ENCODE assay signal across 16 cellular contexts in the genomic region with DNA sequence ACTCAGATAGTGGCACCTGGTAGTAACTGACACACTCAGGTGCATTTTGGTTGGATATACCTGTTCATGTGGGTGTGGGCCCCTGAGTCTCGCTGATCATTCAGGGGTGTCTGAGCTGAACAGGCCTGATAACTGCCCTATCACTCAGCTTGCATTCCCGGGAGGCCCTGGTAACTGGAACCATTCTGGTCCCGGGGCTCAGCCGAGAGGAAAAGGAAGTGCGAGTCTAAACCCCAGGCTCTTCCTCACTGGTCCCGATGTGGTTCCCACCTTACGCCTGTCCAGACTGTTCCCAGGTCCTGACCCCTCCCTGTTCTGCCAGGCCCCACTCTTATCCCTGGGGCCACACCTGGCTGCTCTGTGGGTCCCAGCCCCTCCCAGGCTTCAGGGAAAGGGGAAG. TPM values are rescaled to one million over a fixed set of nuclear protein-coding genes. Genes with fewer than 3 reads are reported as not detected.
DNase-seq lines count a peak whose midpoint lies in the region; ATAC-seq and TF ChIP-seq lines count a peak whose summit lies in the region.
"Had no signal": no experiment of that assay in that cellular context is flagged by ENCODE, and none has a peak within 500 bp of the region (broad histone marks: within the 10 kb centered on the region; RNA-seq: fewer than 3 reads in every experiment).

No MANE protein-coding gene starts in this region.

- H3K4me2 ChIP-seq in mesenchymal stem cell (ENCODE audit: low read length, poor library complexity, severe bottlenecking), result no peak overlapping the region

- H3K27ac Mint-ChIP-seq in stimulated activated effector memory CD8-positive, alpha-beta T cell treated with anti-CD3 and anti-CD28 coated beads, Interleukin-12 subunit alpha, Interleukin-12 subunit beta, amount 100 ng/mL, for 72 hours, result no peak overlapping the region
- H3K27ac Mint-ChIP-seq: activated CD4-positive, alpha-beta T cell treated with anti-CD3 and anti-CD28 coated beads, Interleukin-2, amount 10 ng/mL, durations not matched to agents 7 days and 5 days; activated naive CD8-positive, alpha-beta T cell treated with anti-CD3 and anti-CD28 coated beads, Interleukin-2, amount 50 U/mL, for 24 hours had no signal

- H4K91ac ChIP-seq in mesenchymal stem cell (ENCODE audit: low read length), result peak overlapping the region; percentile 74

- TF ChIP-seq CTCF in heart left ventricle (IDR thresholded peaks at IDR 0.05) (no peak), ascending aorta (IDR thresholded peaks at IDR 0.05) (no peak), tibial artery (IDR thresholded peaks at IDR 0.05) (no peak), GM13977 (IDR thresholded peaks at IDR 0.05; ENCODE audit: extremely low read depth, insufficient read depth, missing control alignments) (no peak)

- H3K9ac ChIP-seq in mesenchymal stem cell (ENCODE audit: low read length), result peak overlapping the region; percentile 65

- H2BK5ac ChIP-seq in mesenchymal stem cell (ENCODE audit: low read depth, low read length, poor library complexity, severe bottlenecking), result no peak overlapping the region

- H3K18ac ChIP-seq in mesenchymal stem cell (ENCODE audit: low read depth in 1 of 2, low read length in 2 of 2), result no peak overlapping the region

- DNase-seq in heart left ventricle (no peak), Right ventricle myocardium superior (no peak), ascending aorta (ENCODE audit: low spot score in 2 of 2) (no peak), mesenchymal stem cell (no peak), tibial artery (no peak), GM13977 (ENCODE audit: low spot score) (no peak)
- no peak for DNase-seq in stimulated activated effector memory CD8-positive, alpha-beta T cell treated with anti-CD3 and anti-CD28 coated beads, Interleukin-12 subunit alpha, Interleukin-12 subunit beta, amount 100 ng/mL, for 72 hours (ENCODE audit: low spot score in 2 of 2)
- DNase-seq: activated CD4-positive, alpha-beta T cell treated with anti-CD3 and anti-CD28 coated beads, Interleukin-2, amount 10 ng/mL, durations not matched to agents 7 days and 5 days; activated effector memory CD4-positive, alpha-beta T cell treated with Interleukin-2 at 50 U/mL for 16 hours; activated naive CD8-positive, alpha-beta T cell treated with anti-CD3 and anti-CD28 coated beads, Interleukin-2, amount 50 U/mL, for 24 hours; erythroblast; stimulated activated naive CD4-positive, alpha-beta T cell treated with Interleukin-2 at 50 U/mL for 16 hours; SW 1271 had no signal

- no peaks in the 10 kb centered on the region for H3K9me3 Mint-ChIP-seq in stimulated activated effector memory CD8-positive, alpha-beta T cell treated with anti-CD3 and anti-CD28 coated beads, Interleukin-12 subunit alpha, Interleukin-12 subunit beta, amount 100 ng/mL, for 72 hours
- H3K9me3 Mint-ChIP-seq: activated CD4-positive, alpha-beta T cell treated with anti-CD3 and anti-CD28 coated beads, Interleukin-2, amount 10 ng/mL, durations not matched to agents 7 days and 5 days; activated naive CD8-positive, alpha-beta T cell treated with anti-CD3 and anti-CD28 coated beads, Interleukin-2, amount 50 U/mL, for 24 hours had no signal

- no peak overlapping the region for H2AK5ac ChIP-seq in mesenchymal stem cell (ENCODE audit: low read length, severe bottlenecking)

- ATAC-seq in heart left ventricle (no peak), Right ventricle myocardium superior (ENCODE audit: poor library complexity) (no peak), GM21737 (IDR thresholded peaks at IDR 0.05; ENCODE audit: unreplicated experiment) (no peak)
- no peak for ATAC-seq in stimulated activated effector memory CD8-positive, alpha-beta T cell treated with anti-CD3 and anti-CD28 coated beads, Interleukin-12 subunit alpha, Interleukin-12 subunit beta, amount 100 ng/mL, for 72 hours
- ATAC-seq: K562 had no signal

- H4K8ac ChIP-seq in mesenchymal stem cell (ENCODE audit: low read length), result peak overlapping the region; percentile 40

- no peak for TF ChIP-seq POLR2A in heart left ventricle (IDR thresholded peaks at IDR 0.05)

- H3K27ac ChIP-seq in heart left ventricle, result peak overlapping the region in 8 of 12 donors; percentile 5 to 44 (median 29)
- H3K27ac ChIP-seq in ascending aorta, result peak overlapping the region; percentile 36 to 64
- no peak overlapping the region for H3K27ac ChIP-seq in mesenchymal stem cell (ENCODE audit: low read length, poor library complexity, severe bottlenecking)
- H3K27ac ChIP-seq in tibial artery, result peak overlapping the region; percentile 52 to 79
- H3K27ac ChIP-seq: cardiac muscle cell had no signal

- H3K27me3 ChIP-seq in heart left ventricle (peaks cover 0 to 4% (median 0%) of the 10 kb centered on the region in 9 donors), ascending aorta (no peaks in the 10 kb centered on the region), mesenchymal stem cell (ENCODE audit: control insufficient read depth in 1 of 2, insufficient read depth in 1 of 2, low read length in 2 of 2) (peaks cover 73 to 81% of the 10 kb centered on the region in 2 experiments), tibial artery (no peaks in the 10 kb centered on the region)
- H3K27me3 ChIP-seq: cardiac muscle cell had no signal

- no peaks in the 10 kb centered on the region for H3K36me3 Mint-ChIP-seq in stimulated activated effector memory CD8-positive, alpha-beta T cell treated with anti-CD3 and anti-CD28 coated beads, Interleukin-12 subunit alpha, Interleukin-12 subunit beta, amount 100 ng/mL, for 72 hours

- H2AFZ ChIP-seq in mesenchymal stem cell (ENCODE audit: low read depth, low read length), result no peak overlapping the region

- in situ Hi-C loops in GM13977 (cut with MboI; ENCODE audit: low pct_unique_long_range_greater_than_20kb, low sequenced_read_pairs, unreplicated experiment), result no loop called here

- peak overlapping the region in 1 of 2 experiments; percentile 55 for H2BK12ac ChIP-seq in mesenchymal stem cell (ENCODE audit: low read length in 2 of 2)

- H3K9me3 ChIP-seq in heart left ventricle, result no peaks in the 10 kb centered on the region
- no peaks in the 10 kb centered on the region for H3K9me3 ChIP-seq in ascending aorta
- no peaks in the 10 kb centered on the region for H3K9me3 ChIP-seq in mesenchymal stem cell (ENCODE audit: control insufficient read depth, low read length)
- no peaks in the 10 kb centered on the region for H3K9me3 ChIP-seq in tibial artery

- no peaks in the 10 kb centered on the region for H3K79me1 ChIP-seq in mesenchymal stem cell (replicated peaks; ENCODE audit: low read length, poor library complexity, severe bottlenecking)

- H3K4me1 ChIP-seq in heart left ventricle, result peaks cover 17 to 49% (median 27%) of the 10 kb centered on the region in 12 donors
- peaks cover 3 to 11% of the 10 kb centered on the region in 2 donors for H3K4me1 ChIP-seq in ascending aorta
- peaks cover 21% of the 10 kb centered on the region for H3K4me1 ChIP-seq in mesenchymal stem cell (ENCODE audit: control insufficient read depth, insufficient read depth, low read depth, low read length)
- H3K4me1 ChIP-seq in tibial artery, result peaks cover 0 to 25% (median 22%) of the 10 kb centered on the region in 4 donors

- H3K4me3 Mint-ChIP-seq in stimulated activated effector memory CD8-positive, alpha-beta T cell treated with anti-CD3 and anti-CD28 coated beads, Interleukin-12 subunit alpha, Interleukin-12 subunit beta, amount 100 ng/mL, for 72 hours, result no peak overlapping the region
- H3K4me3 Mint-ChIP-seq: activated CD4-positive, alpha-beta T cell treated with anti-CD3 and anti-CD28 coated beads, Interleukin-2, amount 10 ng/mL, durations not matched to agents 7 days and 5 days; activated naive CD8-positive, alpha-beta T cell treated with anti-CD3 and anti-CD28 coated beads, Interleukin-2, amount 50 U/mL, for 24 hours had no signal

- H3K4ac ChIP-seq in mesenchymal stem cell (ENCODE audit: low read depth in 1 of 2, low read length in 2 of 2), result no peak overlapping the region

- H3K14ac ChIP-seq in mesenchymal stem cell (ENCODE audit: low read length in 2 of 2), result no peak overlapping the region

- no peak overlapping the region for H2BK120ac ChIP-seq in mesenchymal stem cell (ENCODE audit: low read depth, low read length)

- H3K36me3 ChIP-seq in heart left ventricle (no peaks in the 10 kb centered on the region), ascending aorta (no peaks in the 10 kb centered on the region), mesenchymal stem cell (ENCODE audit: control insufficient read depth in 1 of 2, insufficient read depth in 2 of 2, low read depth in 1 of 2, low read length in 2 of 2) (no peaks in the 10 kb centered on the region), tibial artery (no peaks in the 10 kb centered on the region)
- H3K36me3 ChIP-seq: cardiac muscle cell had no signal

- intact Hi-C loops in heart left ventricle (cut with DNase I), result no loop called here
- intact Hi-C loops in Right ventricle myocardium superior (cut with DNase I), result no loop called here
- intact Hi-C loops in ascending aorta (cut with DNase I), result no loop called here
- intact Hi-C loops in tibial artery (cut with DNase I; ENCODE audit: low total_unique reads), result no loop called here

- H2BK15ac ChIP-seq in mesenchymal stem cell (ENCODE audit: low read depth, poor library complexity, severe bottlenecking), result peak overlapping the region; percentile 16

- H3K4me3 ChIP-seq in heart left ventricle (no peak overlapping the region), ascending aorta (no peak overlapping the region), mesenchymal stem cell (ENCODE audit: insufficient read depth in 1 of 2, low read depth in 1 of 2, low read length in 2 of 2) (peak overlapping the region in 1 of 2 experiments; percentile 44), tibial artery (no peak overlapping the region)
- H3K4me3 ChIP-seq: cardiac muscle cell, K562 had no signal

- H3K4me1 Mint-ChIP-seq in stimulated activated effector memory CD8-positive, alpha-beta T cell treated with anti-CD3 and anti-CD28 coated beads, Interleukin-12 subunit alpha, Interleukin-12 subunit beta, amount 100 ng/mL, for 72 hours, result peaks cover 16% of the 10 kb centered on the region

- no peak overlapping the region for H3K23ac ChIP-seq in mesenchymal stem cell (ENCODE audit: low read length in 2 of 2)

- 30 to 50% (median 37%) methylated on average over 4 to 7 of the region's 7 CpGs for WGBS in heart left ventricle, 4 donors
- 64% methylated on average over 5 of the region's 7 CpGs for WGBS in mesenchymal stem cell

RNA-seq across cellular contexts. Expression of a gene that starts 11.7 kb away (rescaled TPM):
- total RNA-seq in heart left ventricle, result 100 to 1,000 TPM; 106 to 198 (median 141) TPM
- polyA plus RNA-seq in heart left ventricle, result 100 to 1,000 TPM in 1 of 2 donors, 10 to 100 TPM in 1; 62.5 to 147 TPM
- total RNA-seq in Right ventricle myocardium superior, result 172 TPM
- 70.0 TPM for total RNA-seq in ascending aorta
- 7.4 TPM for polyA plus RNA-seq in mesenchymal stem cell (2013, experiment 1 of 2)
- polyA plus RNA-seq in mesenchymal stem cell (2013, experiment 2 of 2), result 7.5 TPM

RNA-seq across cellular contexts. Expression of a gene that starts 36.9 kb away (rescaled TPM):
- total RNA-seq in heart left ventricle (under 1 TPM in 1 of 9 donors, not detected in 8; 0.27 TPM), Right ventricle myocardium superior (not detected), ascending aorta (not detected)
- not detected for polyA plus RNA-seq in heart left ventricle
- polyA plus RNA-seq in mesenchymal stem cell (2013, experiment 1 of 2), result not detected
- polyA plus RNA-seq in mesenchymal stem cell (2013, experiment 2 of 2), result not detected
- polyA plus RNA-seq: cardiac muscle cell had no signal
